Comparison of ENCODE assay signal across 1 cellular context in genomic region chr11:68255526-68255925, GRCh38.
TF ChIP-seq lines count a peak whose summit lies in the region.

No MANE protein-coding gene starts in this region.

TF ChIP-seq in HepG2, 621 proteins besides CTCF, POLR2A, EP300 and RAD21:
- no peak for TF ChIP-seq NFE2L2 (IDR thresholded peaks at IDR 0.05; ENCODE audit: low read length)
- TF ChIP-seq PBX3 (CRISPR knock-in tag; IDR thresholded peaks at IDR 0.05; ENCODE audit: borderline replicate concordance) = no peak
- no peak for TF ChIP-seq ZNF382 (CRISPR knock-in tag; IDR thresholded peaks at IDR 0.05; ENCODE audit: borderline replicate concordance)
- TF ChIP-seq USF2 (IDR thresholded peaks at IDR 0.05; ENCODE audit: low read depth, low read length) = no peak
- TF ChIP-seq USF2 (CRISPR knock-in tag; IDR thresholded peaks at IDR 0.05; ENCODE audit: borderline replicate concordance) = 0 out of 2 replicates have a peak, but pooled peaks have one; percentile 11
- TF ChIP-seq ZBTB38 (CRISPR knock-in tag; IDR thresholded peaks at IDR 0.05) = peak; percentile 79
- no peak for TF ChIP-seq JUNB (CRISPR knock-in tag; IDR thresholded peaks at IDR 0.05; ENCODE audit: borderline replicate concordance)
- TF ChIP-seq ZNF414 (CRISPR knock-in tag; IDR thresholded peaks at IDR 0.05) = no peak
- TF ChIP-seq TRIM22 (IDR thresholded peaks at IDR 0.05) = no peak
- no peak for TF ChIP-seq ZFY (CRISPR knock-in tag; IDR thresholded peaks at IDR 0.05)
- TF ChIP-seq ZNF580 (CRISPR knock-in tag; IDR thresholded peaks at IDR 0.05; ENCODE audit: borderline replicate concordance, low read depth) = no peak
- TF ChIP-seq FOXK2 (IDR thresholded peaks at IDR 0.05) = no peak
- TF ChIP-seq FOXM1 (CRISPR knock-in tag; IDR thresholded peaks at IDR 0.05) = no peak
- no peak for TF ChIP-seq NAIF1 (CRISPR knock-in tag; IDR thresholded peaks at IDR 0.05; ENCODE audit: borderline replicate concordance)
